ENCODE assay signal across 1 cellular context in the genomic region with DNA sequence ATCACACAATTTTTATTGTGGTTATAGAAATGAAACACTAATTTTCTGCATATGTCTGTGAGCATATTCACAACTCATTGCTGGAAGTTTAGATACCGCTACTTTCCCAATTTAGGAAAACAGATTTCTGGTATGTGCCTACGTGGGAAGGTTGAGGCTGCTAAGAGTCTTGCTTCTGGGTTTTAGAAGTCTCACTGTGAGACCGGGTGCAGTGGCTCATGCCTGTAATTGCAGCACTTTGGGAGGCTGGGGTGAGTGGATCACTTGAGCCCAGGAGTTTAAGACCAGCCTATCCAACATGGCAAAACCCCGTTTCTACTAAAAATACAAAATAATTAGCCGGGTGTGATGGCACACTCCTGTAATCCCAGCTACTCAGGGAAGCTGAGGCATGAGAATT.
TF ChIP-seq lines count a peak whose summit lies in the region.

No MANE protein-coding gene starts in this region.

TF ChIP-seq in GM23338, 12 proteins besides CTCF, POLR2A, EP300 and RAD21:
- TF ChIP-seq, protein P1, sequence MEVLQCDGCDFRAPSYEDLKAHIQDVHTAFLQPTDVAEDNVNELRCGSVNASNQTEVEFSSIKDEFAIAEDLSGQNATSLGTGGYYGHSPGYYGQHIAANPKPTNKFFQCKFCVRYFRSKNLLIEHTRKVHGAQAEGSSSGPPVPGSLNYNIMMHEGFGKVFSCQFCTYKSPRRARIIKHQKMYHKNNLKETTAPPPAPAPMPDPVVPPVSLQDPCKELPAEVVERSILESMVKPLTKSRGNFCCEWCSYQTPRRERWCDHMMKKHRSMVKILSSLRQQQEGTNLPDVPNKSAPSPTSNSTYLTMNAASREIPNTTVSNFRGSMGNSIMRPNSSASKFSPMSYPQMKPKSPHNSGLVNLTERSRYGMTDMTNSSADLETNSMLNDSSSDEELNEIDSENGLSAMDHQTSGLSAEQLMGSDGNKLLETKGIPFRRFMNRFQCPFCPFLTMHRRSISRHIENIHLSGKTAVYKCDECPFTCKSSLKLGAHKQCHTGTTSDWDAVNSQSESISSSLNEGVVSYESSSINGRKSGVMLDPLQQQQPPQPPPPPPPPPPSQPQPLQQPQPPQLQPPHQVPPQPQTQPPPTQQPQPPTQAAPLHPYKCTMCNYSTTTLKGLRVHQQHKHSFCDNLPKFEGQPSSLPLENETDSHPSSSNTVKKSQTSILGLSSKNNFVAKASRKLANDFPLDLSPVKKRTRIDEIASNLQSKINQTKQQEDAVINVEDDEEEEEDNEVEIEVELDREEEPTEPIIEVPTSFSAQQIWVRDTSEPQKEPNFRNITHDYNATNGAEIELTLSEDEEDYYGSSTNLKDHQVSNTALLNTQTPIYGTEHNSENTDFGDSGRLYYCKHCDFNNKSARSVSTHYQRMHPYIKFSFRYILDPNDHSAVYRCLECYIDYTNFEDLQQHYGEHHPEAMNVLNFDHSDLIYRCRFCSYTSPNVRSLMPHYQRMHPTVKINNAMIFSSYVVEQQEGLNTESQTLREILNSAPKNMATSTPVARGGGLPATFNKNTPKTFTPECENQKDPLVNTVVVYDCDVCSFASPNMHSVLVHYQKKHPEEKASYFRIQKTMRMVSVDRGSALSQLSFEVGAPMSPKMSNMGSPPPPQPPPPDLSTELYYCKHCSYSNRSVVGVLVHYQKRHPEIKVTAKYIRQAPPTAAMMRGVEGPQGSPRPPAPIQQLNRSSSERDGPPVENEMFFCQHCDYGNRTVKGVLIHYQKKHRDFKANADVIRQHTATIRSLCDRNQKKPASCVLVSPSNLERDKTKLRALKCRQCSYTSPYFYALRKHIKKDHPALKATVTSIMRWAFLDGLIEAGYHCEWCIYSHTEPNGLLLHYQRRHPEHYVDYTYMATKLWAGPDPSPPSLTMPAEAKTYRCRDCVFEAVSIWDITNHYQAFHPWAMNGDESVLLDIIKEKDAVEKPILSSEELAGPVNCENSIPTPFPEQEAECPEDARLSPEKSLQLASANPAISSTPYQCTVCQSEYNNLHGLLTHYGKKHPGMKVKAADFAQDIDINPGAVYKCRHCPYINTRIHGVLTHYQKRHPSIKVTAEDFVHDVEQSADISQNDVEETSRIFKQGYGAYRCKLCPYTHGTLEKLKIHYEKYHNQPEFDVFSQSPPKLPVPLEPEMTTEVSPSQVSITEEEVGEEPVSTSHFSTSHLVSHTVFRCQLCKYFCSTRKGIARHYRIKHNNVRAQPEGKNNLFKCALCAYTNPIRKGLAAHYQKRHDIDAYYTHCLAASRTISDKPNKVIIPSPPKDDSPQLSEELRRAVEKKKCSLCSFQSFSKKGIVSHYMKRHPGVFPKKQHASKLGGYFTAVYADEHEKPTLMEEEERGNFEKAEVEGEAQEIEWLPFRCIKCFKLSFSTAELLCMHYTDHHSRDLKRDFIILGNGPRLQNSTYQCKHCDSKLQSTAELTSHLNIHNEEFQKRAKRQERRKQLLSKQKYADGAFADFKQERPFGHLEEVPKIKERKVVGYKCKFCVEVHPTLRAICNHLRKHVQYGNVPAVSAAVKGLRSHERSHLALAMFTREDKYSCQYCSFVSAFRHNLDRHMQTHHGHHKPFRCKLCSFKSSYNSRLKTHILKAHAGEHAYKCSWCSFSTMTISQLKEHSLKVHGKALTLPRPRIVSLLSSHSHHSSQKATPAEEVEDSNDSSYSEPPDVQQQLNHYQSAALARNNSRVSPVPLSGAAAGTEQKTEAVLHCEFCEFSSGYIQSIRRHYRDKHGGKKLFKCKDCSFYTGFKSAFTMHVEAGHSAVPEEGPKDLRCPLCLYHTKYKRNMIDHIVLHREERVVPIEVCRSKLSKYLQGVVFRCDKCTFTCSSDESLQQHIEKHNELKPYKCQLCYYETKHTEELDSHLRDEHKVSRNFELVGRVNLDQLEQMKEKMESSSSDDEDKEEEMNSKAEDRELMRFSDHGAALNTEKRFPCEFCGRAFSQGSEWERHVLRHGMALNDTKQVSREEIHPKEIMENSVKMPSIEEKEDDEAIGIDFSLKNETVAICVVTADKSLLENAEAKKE (CRISPR knock-in tag; IDR thresholded peaks at IDR 0.05) = no peak
- no peak for TF ChIP-seq ZNF114 (CRISPR knock-in tag; IDR thresholded peaks at IDR 0.05)
- no peak for TF ChIP-seq STAT1 (IDR thresholded peaks at IDR 0.05; ENCODE audit: unreplicated experiment)
- no peak for TF ChIP-seq POLR2AphosphoS5 (IDR thresholded peaks at IDR 0.05; ENCODE audit: low read depth)
- no peak for TF ChIP-seq CREB1 (CRISPR knock-in tag; IDR thresholded peaks at IDR 0.05; ENCODE audit: low read depth)
- no peak for TF ChIP-seq ZNF331 (CRISPR knock-in tag; IDR thresholded peaks at IDR 0.05; ENCODE audit: low read depth)
- TF ChIP-seq EZH2phosphoT487 (IDR thresholded peaks at IDR 0.05; ENCODE audit: unreplicated experiment) = no peak
- no peak for TF ChIP-seq JUNB (IDR thresholded peaks at IDR 0.05; ENCODE audit: unreplicated experiment)
- TF ChIP-seq, protein P2, sequence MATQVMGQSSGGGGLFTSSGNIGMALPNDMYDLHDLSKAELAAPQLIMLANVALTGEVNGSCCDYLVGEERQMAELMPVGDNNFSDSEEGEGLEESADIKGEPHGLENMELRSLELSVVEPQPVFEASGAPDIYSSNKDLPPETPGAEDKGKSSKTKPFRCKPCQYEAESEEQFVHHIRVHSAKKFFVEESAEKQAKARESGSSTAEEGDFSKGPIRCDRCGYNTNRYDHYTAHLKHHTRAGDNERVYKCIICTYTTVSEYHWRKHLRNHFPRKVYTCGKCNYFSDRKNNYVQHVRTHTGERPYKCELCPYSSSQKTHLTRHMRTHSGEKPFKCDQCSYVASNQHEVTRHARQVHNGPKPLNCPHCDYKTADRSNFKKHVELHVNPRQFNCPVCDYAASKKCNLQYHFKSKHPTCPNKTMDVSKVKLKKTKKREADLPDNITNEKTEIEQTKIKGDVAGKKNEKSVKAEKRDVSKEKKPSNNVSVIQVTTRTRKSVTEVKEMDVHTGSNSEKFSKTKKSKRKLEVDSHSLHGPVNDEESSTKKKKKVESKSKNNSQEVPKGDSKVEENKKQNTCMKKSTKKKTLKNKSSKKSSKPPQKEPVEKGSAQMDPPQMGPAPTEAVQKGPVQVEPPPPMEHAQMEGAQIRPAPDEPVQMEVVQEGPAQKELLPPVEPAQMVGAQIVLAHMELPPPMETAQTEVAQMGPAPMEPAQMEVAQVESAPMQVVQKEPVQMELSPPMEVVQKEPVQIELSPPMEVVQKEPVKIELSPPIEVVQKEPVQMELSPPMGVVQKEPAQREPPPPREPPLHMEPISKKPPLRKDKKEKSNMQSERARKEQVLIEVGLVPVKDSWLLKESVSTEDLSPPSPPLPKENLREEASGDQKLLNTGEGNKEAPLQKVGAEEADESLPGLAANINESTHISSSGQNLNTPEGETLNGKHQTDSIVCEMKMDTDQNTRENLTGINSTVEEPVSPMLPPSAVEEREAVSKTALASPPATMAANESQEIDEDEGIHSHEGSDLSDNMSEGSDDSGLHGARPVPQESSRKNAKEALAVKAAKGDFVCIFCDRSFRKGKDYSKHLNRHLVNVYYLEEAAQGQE (IDR thresholded peaks at IDR 0.05; ENCODE audit: unreplicated experiment) = no peak
- no peak for TF ChIP-seq NANOG (IDR thresholded peaks at IDR 0.05; ENCODE audit: borderline replicate concordance)
- TF ChIP-seq, protein P3, sequence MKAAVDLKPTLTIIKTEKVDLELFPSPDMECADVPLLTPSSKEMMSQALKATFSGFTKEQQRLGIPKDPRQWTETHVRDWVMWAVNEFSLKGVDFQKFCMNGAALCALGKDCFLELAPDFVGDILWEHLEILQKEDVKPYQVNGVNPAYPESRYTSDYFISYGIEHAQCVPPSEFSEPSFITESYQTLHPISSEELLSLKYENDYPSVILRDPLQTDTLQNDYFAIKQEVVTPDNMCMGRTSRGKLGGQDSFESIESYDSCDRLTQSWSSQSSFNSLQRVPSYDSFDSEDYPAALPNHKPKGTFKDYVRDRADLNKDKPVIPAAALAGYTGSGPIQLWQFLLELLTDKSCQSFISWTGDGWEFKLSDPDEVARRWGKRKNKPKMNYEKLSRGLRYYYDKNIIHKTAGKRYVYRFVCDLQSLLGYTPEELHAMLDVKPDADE (IDR thresholded peaks at IDR 0.05) = no peak
- TF ChIP-seq EZH2 (IDR thresholded peaks at IDR 0.05; ENCODE audit: low read depth, unreplicated experiment) = no peak
